Comparison of ENCODE assay signal across 27 cellular contexts in the genomic region with DNA sequence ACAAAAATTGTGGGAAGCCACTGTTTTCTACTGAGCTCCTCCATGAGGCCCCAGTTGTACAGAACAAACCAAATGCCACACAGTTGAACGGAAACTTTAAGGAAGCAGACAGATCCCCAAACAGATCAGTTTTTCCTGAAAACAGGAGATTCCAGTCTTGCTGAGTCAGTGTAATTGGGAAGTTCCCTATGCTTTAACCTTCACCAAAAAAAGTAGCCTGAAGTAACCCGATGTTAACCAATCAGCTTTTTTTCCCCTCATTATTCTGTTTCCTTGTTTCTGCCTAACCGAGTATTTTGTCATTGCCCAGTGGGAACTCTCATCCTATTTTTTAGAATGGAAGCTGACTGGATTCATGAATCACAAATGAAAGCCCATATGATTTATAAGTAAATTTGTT. TPM values are rescaled to one million over a fixed set of nuclear protein-coding genes. Genes with fewer than 3 reads are reported as not detected.
A peak's percentile ranks its signal among the peaks of the same experiment; 100 is the strongest.
DNase-seq lines count a peak whose midpoint lies in the region; TF ChIP-seq lines count a peak whose summit lies in the region.
"Had no signal": no experiment of that assay in that cellular context is flagged by ENCODE, and none has a peak within 500 bp of the region (broad histone marks: within the 10 kb centered on the region; RNA-seq: fewer than 3 reads in every experiment).

No MANE protein-coding gene starts in this region.

- H3K9me3 ChIP-seq in osteoblast (ENCODE audit: low read depth, low read length) (no peaks in the 10 kb centered on the region), suprapubic skin (no peaks in the 10 kb centered on the region)
- H3K9me3 ChIP-seq: vagina had no signal

- no peaks in the 10 kb centered on the region for H3K4me1 Mint-ChIP-seq in activated CD4-positive, alpha-beta memory T cell treated with anti-CD3 and anti-CD28 coated beads for 36 hours (ENCODE audit: low read depth)
- H3K4me1 Mint-ChIP-seq: activated naive CD8-positive, alpha-beta T cell treated with anti-CD3 and anti-CD28 coated beads, Interleukin-2, amount 50 U/mL, for 24 hours; CD4-positive, alpha-beta memory T cell had no signal

- H3K4me2 ChIP-seq in osteoblast (ENCODE audit: insufficient read depth, low read length), result peak overlapping the region; percentile 5

- H3K36me3 ChIP-seq in osteoblast (ENCODE audit: insufficient read depth, low read length), result no peaks in the 10 kb centered on the region
- H3K36me3 ChIP-seq in suprapubic skin, result no peaks in the 10 kb centered on the region
- H3K36me3 ChIP-seq: vagina had no signal

- H2AFZ ChIP-seq in osteoblast (ENCODE audit: low read length), result peak overlapping the region; percentile 21
- H2AFZ ChIP-seq: GM23248 had no signal

- WGBS in suprapubic skin, result 50% methylated on average over 3 of the region's 3 CpGs

- no peak overlapping the region for H3K4me3 Mint-ChIP-seq in activated CD4-positive, alpha-beta memory T cell treated with anti-CD3 and anti-CD28 coated beads for 36 hours
- H3K4me3 Mint-ChIP-seq: activated naive CD8-positive, alpha-beta T cell treated with anti-CD3 and anti-CD28 coated beads, Interleukin-2, amount 50 U/mL, for 24 hours; CD4-positive, alpha-beta memory T cell had no signal

- TF ChIP-seq EP300 in suprapubic skin (IDR thresholded peaks at IDR 0.05), result no peak

- H3K4me3 ChIP-seq in cardiac fibroblast (replicated peaks in 1 of 2; ENCODE audit: low read depth in 2 of 2, low read length in 2 of 2), result no peak overlapping the region
- no peak overlapping the region for H3K4me3 ChIP-seq in fibroblast of the aortic adventitia (ENCODE audit: low read depth, low read length)
- no peak overlapping the region for H3K4me3 ChIP-seq in osteoblast (ENCODE audit: insufficient read depth, low read length)
- H3K4me3 ChIP-seq in suprapubic skin, result no peak overlapping the region
- H3K4me3 ChIP-seq: dorsolateral prefrontal cortex, GM12878, GM23248, vagina had no signal

- no peaks in the 10 kb centered on the region for H3K36me3 Mint-ChIP-seq in activated CD4-positive, alpha-beta memory T cell treated with anti-CD3 and anti-CD28 coated beads for 36 hours
- H3K36me3 Mint-ChIP-seq: CD4-positive, alpha-beta memory T cell had no signal

- H3K9me3 Mint-ChIP-seq in activated CD4-positive, alpha-beta memory T cell treated with anti-CD3 and anti-CD28 coated beads for 36 hours, result peaks cover 6% of the 10 kb centered on the region

- intact Hi-C loops in activated CD4-positive, alpha-beta memory T cell treated with anti-CD3 and anti-CD28 coated beads for 36 hours (cut with micrococcal nuclease), result no loop called here

- no peak overlapping the region for H3K27ac Mint-ChIP-seq in activated CD4-positive, alpha-beta memory T cell treated with anti-CD3 and anti-CD28 coated beads for 36 hours
- H3K27ac Mint-ChIP-seq: activated naive CD8-positive, alpha-beta T cell treated with anti-CD3 and anti-CD28 coated beads, Interleukin-2, amount 50 U/mL, for 24 hours; CD4-positive, alpha-beta memory T cell had no signal

- CTCF ChIA-PET in activated CD4-positive, alpha-beta memory T cell treated with anti-CD3 and anti-CD28 coated beads for 36 hours (lab: Charles Lee), result no interaction called here

- H3K27me3 ChIP-seq in osteoblast (ENCODE audit: insufficient read depth, low read length) (no peaks in the 10 kb centered on the region), suprapubic skin (no peaks in the 10 kb centered on the region)
- H3K27me3 ChIP-seq: dorsolateral prefrontal cortex, vagina had no signal

- DNase-seq in ELF-1 (ENCODE audit: low read depth, low spot score) (peak; percentile 8), cardiac fibroblast (ENCODE audit: low read depth in 2 of 2) (peak; percentile 27 to 31), fibroblast of the aortic adventitia (ENCODE audit: low read depth) (peak; percentile 43), osteoblast (ENCODE audit: insufficient read length, low spot score, missing footprints) (peak; percentile 35), AG08395 (ENCODE audit: low spot score) (no peak), suprapubic skin (ENCODE audit: low spot score in 2 of 2) (no peak), DMS 273 treated with DMSO at 0.1 percent for 48 hours (lab: John Stamatoyannopoulos, UW) (no peak)
- DNase-seq in activated CD4-positive, alpha-beta memory T cell treated with anti-CD3 and anti-CD28 coated beads for 36 hours, result no peak
- DNase-seq: activated CD4-positive, alpha-beta T cell treated with anti-CD3 and anti-CD28 coated beads, Interleukin-2, amount 50 U/mL, for 1 hour; activated CD8-positive, alpha-beta memory T cell treated with anti-CD3 and anti-CD28 coated beads, Interleukin-2, amount 50 U/mL, for 4 hours; activated naive CD8-positive, alpha-beta T cell treated with anti-CD3 and anti-CD28 coated beads, Interleukin-2, amount 50 U/mL, for 24 hours; CD4-positive, alpha-beta memory T cell; DMS53; dorsolateral prefrontal cortex; GM23248; head of caudate nucleus; KBM-7; MV-4-11; NCI-H187; NCI-H2227 treated with DMSO at 0.1 percent for 48 hours; NCI-H82; OCI-M1; right cardiac atrium; SIG-M5; T-helper 1 cell had no signal

- H3K79me2 ChIP-seq in osteoblast (ENCODE audit: insufficient read depth, low read length), result no peaks in the 10 kb centered on the region

- peaks cover 4% of the 10 kb centered on the region for H3K27me3 Mint-ChIP-seq in activated CD4-positive, alpha-beta memory T cell treated with anti-CD3 and anti-CD28 coated beads for 36 hours
- H3K27me3 Mint-ChIP-seq: activated naive CD8-positive, alpha-beta T cell treated with anti-CD3 and anti-CD28 coated beads, Interleukin-2, amount 50 U/mL, for 24 hours had no signal

- H3K27ac ChIP-seq in osteoblast (ENCODE audit: low read depth, low read length) (peak overlapping the region; percentile 47), suprapubic skin (no peak overlapping the region)
- H3K27ac ChIP-seq: dorsolateral prefrontal cortex, GM23248, vagina had no signal

- no peaks in the 10 kb centered on the region for H4K20me1 ChIP-seq in osteoblast (ENCODE audit: insufficient read depth, low read length)

- H3K4me1 ChIP-seq in osteoblast (ENCODE audit: insufficient read depth, low read length) (peaks cover 17% of the 10 kb centered on the region), suprapubic skin (no peaks in the 10 kb centered on the region)
- H3K4me1 ChIP-seq: vagina had no signal

- TF ChIP-seq POLR2A in suprapubic skin (IDR thresholded peaks at IDR 0.05), result no peak

- TF ChIP-seq CTCF in cardiac fibroblast (IDR thresholded peaks at IDR 0.05; ENCODE audit: low read depth, low read length), result no peak
- TF ChIP-seq CTCF in fibroblast of the aortic adventitia (IDR thresholded peaks at IDR 0.05; ENCODE audit: insufficient read depth, low read length), result no peak
- no peak for TF ChIP-seq CTCF in osteoblast (IDR thresholded peaks at IDR 0.05; ENCODE audit: extremely low read depth, low read depth, low read length)
- TF ChIP-seq CTCF in suprapubic skin (IDR thresholded peaks at IDR 0.05), result no peak

- POLR2A ChIA-PET in activated CD4-positive, alpha-beta memory T cell treated with anti-CD3 and anti-CD28 coated beads for 36 hours (lab: Charles Lee), result no interaction called here

RNA-seq across cellular contexts. Expression of a gene that starts 36.7 kb away (rescaled TPM):
- total RNA-seq in fibroblast of the aortic adventitia (ENCODE audit: low replicate concordance) (122 and 144 TPM in 2 replicates), osteoblast (535 and 570 TPM in 2 replicates), suprapubic skin (10 to 100 TPM; 49.3 to 57.1 (median 54.6) TPM)
- total RNA-seq in activated CD4-positive, alpha-beta memory T cell treated with anti-CD3 and anti-CD28 coated beads for 36 hours, result under 1 TPM; 0.07 to 0.15 TPM

Comparison
In these comparisons a context has a peak if more than half of its experiments do, and no peak if none do; other contexts are left out.
1. DNase-seq: peak in ELF-1 (single experiment), cardiac fibroblast (2 of 2), fibroblast of the aortic adventitia (single experiment) and osteoblast (single experiment); none in AG08395 (single experiment), suprapubic skin (0 of 2), DMS 273 treated with DMSO at 0.1 percent for 48 hours (single experiment) and activated CD4-positive, alpha-beta memory T cell treated with anti-CD3 and anti-CD28 coated beads for 36 hours (single experiment).
2. RNA of a gene that starts 36.7 kb away (total RNA-seq): 535 to 570 TPM in osteoblast, 122 to 144 TPM in fibroblast of the aortic adventitia and 49.3 to 57.1 TPM in suprapubic skin; 0.07 to 0.15 TPM in activated CD4-positive, alpha-beta memory T cell treated with anti-CD3 and anti-CD28 coated beads for 36 hours; every median in the first group is over 10 times any median in the second.